In the genomic region with DNA sequence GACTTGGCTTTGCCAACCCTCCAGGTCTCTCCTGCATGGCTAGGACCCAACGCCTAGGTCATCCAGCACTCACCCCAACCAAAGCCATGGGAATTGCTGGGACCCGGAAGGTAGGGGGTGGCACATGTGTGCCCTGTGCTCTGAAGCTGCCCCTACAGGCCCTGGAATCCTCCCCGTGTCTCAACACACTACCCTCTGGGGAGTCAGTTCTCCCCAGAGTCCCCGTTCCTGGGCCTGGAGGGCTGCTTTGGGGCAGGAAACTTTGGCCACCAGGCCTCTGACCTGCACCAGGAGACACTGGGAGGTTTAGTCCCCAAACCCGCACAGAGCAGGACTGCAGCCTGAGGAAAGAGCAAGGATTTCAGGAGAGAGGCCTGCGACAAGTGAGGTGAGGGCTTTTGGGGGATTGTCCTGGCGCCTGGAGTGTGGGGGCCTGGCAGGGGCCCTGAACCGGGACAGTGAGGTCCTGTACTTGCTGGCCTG, we compare ENCODE assay signal across 8 cellular contexts. TPM values are rescaled to one million over a fixed set of nuclear protein-coding genes. Genes with fewer than 3 reads are reported as not detected.
A peak's percentile ranks its signal among the peaks of the same experiment; 100 is the strongest.
DNase-seq lines count a peak whose midpoint lies in the region; ATAC-seq and TF ChIP-seq lines count a peak whose summit lies in the region.

No MANE protein-coding gene starts in this region.

- H3K27me3 ChIP-seq in gastroesophageal sphincter (peaks cover 17% of the 10 kb centered on the region), skeletal muscle tissue (ENCODE audit: control insufficient read depth in 3 of 3, insufficient read depth in 3 of 3, low read length in 3 of 3) (peaks cover 10 to 25% (median 24%) of the 10 kb centered on the region in 3 donors)

- DNase-seq in SK-N-MC (ENCODE audit: low read depth, low spot score) (no peak), RKO (ENCODE audit: low spot score) (no peak), NCI-H345 (lab: John Stamatoyannopoulos, UW) (no peak), epidermal melanocyte (ENCODE audit: insufficient read length, low spot score) (no peak)
- no peak for DNase-seq in effector CD8-positive, alpha-beta T cell (lab: John Stamatoyannopoulos, UW)

- H3K4me1 ChIP-seq in gastroesophageal sphincter (peaks cover 0 to 63% (median 17%) of the 10 kb centered on the region in 3 donors), skeletal muscle tissue (ENCODE audit: control insufficient read depth in 3 of 3, insufficient read depth in 3 of 3, low read length in 3 of 3) (peaks cover 17 to 35% (median 23%) of the 10 kb centered on the region in 3 donors)

- H3K9me3 ChIP-seq in SK-N-MC (ENCODE audit: low read depth, low read length) (no peaks in the 10 kb centered on the region), gastroesophageal sphincter (no peaks in the 10 kb centered on the region), skeletal muscle tissue (ENCODE audit: control insufficient read depth in 3 of 3, low read length in 3 of 3) (no peaks in the 10 kb centered on the region)

- WGBS in gastroesophageal sphincter (ENCODE audit: low coverage in 1 of 2), 2 donors, result no CpG with 5 or more reads among the region's 8 CpGs

- H3K9ac ChIP-seq in SK-N-MC (ENCODE audit: insufficient read length) (peak overlapping the region; percentile 52), skeletal muscle tissue (ENCODE audit: low read depth in 1 of 3, low read length in 3 of 3) (peak overlapping the region; percentile 64 to 81 (median 71))

- peak; percentile 9 for ATAC-seq in GM18909 (IDR thresholded peaks at IDR 0.05; ENCODE audit: poor library complexity, unreplicated experiment)
- no peak for ATAC-seq in gastroesophageal sphincter

- no peak for TF ChIP-seq EP300 in gastroesophageal sphincter (IDR thresholded peaks at IDR 0.05)

- H3K4me3 ChIP-seq in SK-N-MC (peak overlapping the region; percentile 79), gastroesophageal sphincter (peak overlapping the region in 1 of 2 donors; percentile 56), skeletal muscle tissue (ENCODE audit: low read length in 3 of 3) (peak overlapping the region; percentile 45 to 87 (median 70))

- no peak for TF ChIP-seq POLR2A in gastroesophageal sphincter (IDR thresholded peaks at IDR 0.05)

- no peaks in the 10 kb centered on the region for H3K36me3 ChIP-seq in SK-N-MC (ENCODE audit: insufficient read depth, low read length)
- peaks cover 0 to 13% of the 10 kb centered on the region in 2 donors for H3K36me3 ChIP-seq in gastroesophageal sphincter
- peaks cover 0 to 2% (median 2%) of the 10 kb centered on the region in 3 donors for H3K36me3 ChIP-seq in skeletal muscle tissue (ENCODE audit: control insufficient read depth in 3 of 3, insufficient read depth in 3 of 3, low read length in 3 of 3)

- TF ChIP-seq CTCF in gastroesophageal sphincter (IDR thresholded peaks at IDR 0.05), result no peak

- H3K27ac ChIP-seq in SK-N-MC (peak overlapping the region; percentile 94), gastroesophageal sphincter (peak overlapping the region; percentile 22 to 85 (median 82)), skeletal muscle tissue (ENCODE audit: low read depth, low read length) (peak overlapping the region; percentile 87)

RNA-seq across cellular contexts. Expression of gene IFITM1, which starts 0.5 kb away (rescaled TPM):
- 100 to 1,000 TPM in 3 of 4 donors, 10 to 100 TPM in 1; 29.9 to 138 (median 112) TPM for total RNA-seq in gastroesophageal sphincter
- 13.0 TPM for total RNA-seq in skeletal muscle tissue

RNA-seq across cellular contexts. Expression of gene IFITM2, which starts 5.7 kb away (rescaled TPM):
- total RNA-seq in gastroesophageal sphincter (100 to 1,000 TPM in 3 of 4 donors, 10 to 100 TPM in 1; 89.3 to 183 (median 126) TPM), skeletal muscle tissue (6.3 TPM)

RNA-seq across cellular contexts. Expression of gene IFITM3, which starts 7.3 kb away (rescaled TPM):
- total RNA-seq in gastroesophageal sphincter (100 to 1,000 TPM; 219 to 467 (median 305) TPM), skeletal muscle tissue (15.7 TPM)

RNA-seq across cellular contexts. Expression of gene IFITM5, which starts 14.0 kb away (rescaled TPM):
- not detected for total RNA-seq in gastroesophageal sphincter
- not detected for total RNA-seq in skeletal muscle tissue

RNA-seq across cellular contexts. Expression of gene PGGHG, which starts 24.4 kb away (rescaled TPM):
- total RNA-seq in gastroesophageal sphincter, result 10 to 100 TPM in 2 of 4 donors, 1 to 10 TPM in 2; 8.5 to 35.3 (median 15.5) TPM
- 2.6 TPM for total RNA-seq in skeletal muscle tissue

Comparison
In these comparisons a context has a peak if more than half of its experiments do, and no peak if none do; other contexts are left out.
1. RNA of gene IFITM2, which starts 5.7 kb away (total RNA-seq): 89.3 to 183 TPM in gastroesophageal sphincter; 6.3 TPM in skeletal muscle tissue (single experiment); every median in the first group is over 10 times any median in the second.
2. RNA of gene IFITM3, which starts 7.3 kb away (total RNA-seq): 219 to 467 TPM in gastroesophageal sphincter; 15.7 TPM in skeletal muscle tissue (single experiment); every median in the first group is over 10 times any median in the second.
3. Peak in every context shown above with its lines, with median percentiles within 50 percentile points of each other: H3K27ac ChIP-seq.